In the genomic region with DNA sequence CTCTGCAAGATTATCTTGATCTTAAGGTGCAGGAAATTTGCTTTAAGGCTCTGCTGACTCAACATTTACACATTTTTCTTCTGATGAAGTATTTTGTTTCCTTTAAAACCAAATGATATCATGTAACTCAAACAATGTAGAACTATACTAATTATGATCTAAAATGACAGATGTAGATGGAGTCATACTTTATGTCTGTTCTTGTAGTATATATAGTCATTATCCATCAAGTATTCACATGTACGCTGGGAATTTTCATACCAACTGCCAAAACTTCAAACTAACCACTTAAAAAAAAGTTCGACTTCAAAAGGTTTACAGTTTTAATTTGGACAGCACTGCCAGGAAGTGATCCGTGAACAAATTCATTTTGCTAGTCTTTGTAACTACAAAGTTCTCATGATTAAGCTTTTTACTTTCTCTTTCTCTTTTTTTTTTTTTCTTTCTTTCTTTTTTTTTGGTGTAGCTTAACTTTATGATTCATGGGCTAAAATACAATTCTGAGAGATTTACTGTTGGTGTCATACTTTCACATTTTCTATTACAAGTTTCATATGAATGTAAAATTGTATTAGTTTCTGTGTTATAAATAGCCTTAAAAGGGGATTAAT, we compare ENCODE assay signal across 1 cellular context.
TF ChIP-seq lines count a peak whose summit lies in the region.

No MANE protein-coding gene starts in this region.

TF ChIP-seq in GM12878, 131 proteins besides CTCF, POLR2A, EP300 and RAD21 (continued from another document):
- no peak for TF ChIP-seq ASH2L (IDR thresholded peaks at IDR 0.05; ENCODE audit: borderline replicate concordance, low read depth)
- TF ChIP-seq, protein P1, sequence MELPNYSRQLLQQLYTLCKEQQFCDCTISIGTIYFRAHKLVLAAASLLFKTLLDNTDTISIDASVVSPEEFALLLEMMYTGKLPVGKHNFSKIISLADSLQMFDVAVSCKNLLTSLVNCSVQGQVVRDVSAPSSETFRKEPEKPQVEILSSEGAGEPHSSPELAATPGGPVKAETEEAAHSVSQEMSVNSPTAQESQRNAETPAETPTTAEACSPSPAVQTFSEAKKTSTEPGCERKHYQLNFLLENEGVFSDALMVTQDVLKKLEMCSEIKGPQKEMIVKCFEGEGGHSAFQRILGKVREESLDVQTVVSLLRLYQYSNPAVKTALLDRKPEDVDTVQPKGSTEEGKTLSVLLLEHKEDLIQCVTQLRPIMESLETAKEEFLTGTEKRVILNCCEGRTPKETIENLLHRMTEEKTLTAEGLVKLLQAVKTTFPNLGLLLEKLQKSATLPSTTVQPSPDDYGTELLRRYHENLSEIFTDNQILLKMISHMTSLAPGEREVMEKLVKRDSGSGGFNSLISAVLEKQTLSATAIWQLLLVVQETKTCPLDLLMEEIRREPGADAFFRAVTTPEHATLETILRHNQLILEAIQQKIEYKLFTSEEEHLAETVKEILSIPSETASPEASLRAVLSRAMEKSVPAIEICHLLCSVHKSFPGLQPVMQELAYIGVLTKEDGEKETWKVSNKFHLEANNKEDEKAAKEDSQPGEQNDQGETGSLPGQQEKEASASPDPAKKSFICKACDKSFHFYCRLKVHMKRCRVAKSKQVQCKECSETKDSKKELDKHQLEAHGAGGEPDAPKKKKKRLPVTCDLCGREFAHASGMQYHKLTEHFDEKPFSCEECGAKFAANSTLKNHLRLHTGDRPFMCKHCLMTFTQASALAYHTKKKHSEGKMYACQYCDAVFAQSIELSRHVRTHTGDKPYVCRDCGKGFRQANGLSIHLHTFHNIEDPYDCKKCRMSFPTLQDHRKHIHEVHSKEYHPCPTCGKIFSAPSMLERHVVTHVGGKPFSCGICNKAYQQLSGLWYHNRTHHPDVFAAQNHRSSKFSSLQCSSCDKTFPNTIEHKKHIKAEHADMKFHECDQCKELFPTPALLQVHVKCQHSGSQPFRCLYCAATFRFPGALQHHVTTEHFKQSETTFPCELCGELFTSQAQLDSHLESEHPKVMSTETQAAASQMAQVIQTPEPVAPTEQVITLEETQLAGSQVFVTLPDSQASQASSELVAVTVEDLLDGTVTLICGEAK (IDR thresholded peaks at IDR 0.05; ENCODE audit: borderline replicate concordance): peak; percentile 68; the same call in 1 of the 2 replicates
- TF ChIP-seq, protein P2, sequence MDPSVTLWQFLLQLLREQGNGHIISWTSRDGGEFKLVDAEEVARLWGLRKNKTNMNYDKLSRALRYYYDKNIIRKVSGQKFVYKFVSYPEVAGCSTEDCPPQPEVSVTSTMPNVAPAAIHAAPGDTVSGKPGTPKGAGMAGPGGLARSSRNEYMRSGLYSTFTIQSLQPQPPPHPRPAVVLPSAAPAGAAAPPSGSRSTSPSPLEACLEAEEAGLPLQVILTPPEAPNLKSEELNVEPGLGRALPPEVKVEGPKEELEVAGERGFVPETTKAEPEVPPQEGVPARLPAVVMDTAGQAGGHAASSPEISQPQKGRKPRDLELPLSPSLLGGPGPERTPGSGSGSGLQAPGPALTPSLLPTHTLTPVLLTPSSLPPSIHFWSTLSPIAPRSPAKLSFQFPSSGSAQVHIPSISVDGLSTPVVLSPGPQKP (IDR thresholded peaks at IDR 0.05; ENCODE audit: low read depth, low read length): no peak
- TF ChIP-seq LARP7 (IDR thresholded peaks at IDR 0.05): no peak
- peak; percentile 19; the same call in 1 of the 2 replicates for TF ChIP-seq NFIC (IDR thresholded peaks at IDR 0.05; ENCODE audit: low read depth, low read length)
- TF ChIP-seq, protein P3, sequence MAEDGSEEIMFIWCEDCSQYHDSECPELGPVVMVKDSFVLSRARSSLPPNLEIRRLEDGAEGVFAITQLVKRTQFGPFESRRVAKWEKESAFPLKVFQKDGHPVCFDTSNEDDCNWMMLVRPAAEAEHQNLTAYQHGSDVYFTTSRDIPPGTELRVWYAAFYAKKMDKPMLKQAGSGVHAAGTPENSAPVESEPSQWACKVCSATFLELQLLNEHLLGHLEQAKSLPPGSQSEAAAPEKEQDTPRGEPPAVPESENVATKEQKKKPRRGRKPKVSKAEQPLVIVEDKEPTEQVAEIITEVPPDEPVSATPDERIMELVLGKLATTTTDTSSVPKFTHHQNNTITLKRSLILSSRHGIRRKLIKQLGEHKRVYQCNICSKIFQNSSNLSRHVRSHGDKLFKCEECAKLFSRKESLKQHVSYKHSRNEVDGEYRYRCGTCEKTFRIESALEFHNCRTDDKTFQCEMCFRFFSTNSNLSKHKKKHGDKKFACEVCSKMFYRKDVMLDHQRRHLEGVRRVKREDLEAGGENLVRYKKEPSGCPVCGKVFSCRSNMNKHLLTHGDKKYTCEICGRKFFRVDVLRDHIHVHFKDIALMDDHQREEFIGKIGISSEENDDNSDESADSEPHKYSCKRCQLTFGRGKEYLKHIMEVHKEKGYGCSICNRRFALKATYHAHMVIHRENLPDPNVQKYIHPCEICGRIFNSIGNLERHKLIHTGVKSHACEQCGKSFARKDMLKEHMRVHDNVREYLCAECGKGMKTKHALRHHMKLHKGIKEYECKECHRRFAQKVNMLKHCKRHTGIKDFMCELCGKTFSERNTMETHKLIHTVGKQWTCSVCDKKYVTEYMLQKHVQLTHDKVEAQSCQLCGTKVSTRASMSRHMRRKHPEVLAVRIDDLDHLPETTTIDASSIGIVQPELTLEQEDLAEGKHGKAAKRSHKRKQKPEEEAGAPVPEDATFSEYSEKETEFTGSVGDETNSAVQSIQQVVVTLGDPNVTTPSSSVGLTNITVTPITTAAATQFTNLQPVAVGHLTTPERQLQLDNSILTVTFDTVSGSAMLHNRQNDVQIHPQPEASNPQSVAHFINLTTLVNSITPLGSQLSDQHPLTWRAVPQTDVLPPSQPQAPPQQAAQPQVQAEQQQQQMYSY (CRISPR knock-in tag; IDR thresholded peaks at IDR 0.05): no peak
- no peak for TF ChIP-seq PAX8 (IDR thresholded peaks at IDR 0.05)
- TF ChIP-seq CBFB (IDR thresholded peaks at IDR 0.05; ENCODE audit: low read depth): no peak
- TF ChIP-seq IKZF2 (IDR thresholded peaks at IDR 0.05): no peak
- no peak for TF ChIP-seq HDAC6 (IDR thresholded peaks at IDR 0.05; ENCODE audit: unreplicated experiment)
